ENCODE assay signal across 23 cellular contexts in genomic region chr6:129612440-129612839, GRCh38.
DNase-seq lines count a peak whose midpoint lies in the region; ATAC-seq, FAIRE-seq and TF ChIP-seq lines count a peak whose summit lies in the region.
"Had no signal": no experiment of that assay in that cellular context is flagged by ENCODE, and none has a peak within 500 bp of the region (broad histone marks: within the 10 kb centered on the region; RNA-seq: fewer than 3 reads in every experiment).

No MANE protein-coding gene starts in this region.

- H3K9me3 ChIP-seq in hepatocyte (ENCODE audit: low read depth) (no peaks in the 10 kb centered on the region), mucosa of descending colon (no peaks in the 10 kb centered on the region), transverse colon (no peaks in the 10 kb centered on the region)
- H3K9me3 ChIP-seq: BE2C had no signal

- H3K4me3 ChIP-seq in hepatocyte (no peak overlapping the region), mucosa of descending colon (no peak overlapping the region), transverse colon (no peak overlapping the region)
- H3K4me3 ChIP-seq: K562 had no signal

- no peaks in the 10 kb centered on the region for H3K9me2 ChIP-seq in hepatocyte (replicated peaks; ENCODE audit: insufficient read depth)

- H3K4me1 ChIP-seq in hepatocyte (ENCODE audit: insufficient read depth) (peaks cover 7% of the 10 kb centered on the region), mucosa of descending colon (ENCODE audit: low read depth) (peaks cover 14% of the 10 kb centered on the region), transverse colon (peaks cover 0 to 22% (median 10%) of the 10 kb centered on the region in 4 donors)
- H3K4me1 ChIP-seq: BE2C had no signal

- H4K20me1 ChIP-seq in hepatocyte (ENCODE audit: insufficient read depth, poor library complexity, severe bottlenecking) = no peaks in the 10 kb centered on the region

- ATAC-seq in mucosa of descending colon (peak; percentile 97), GM21786 (IDR thresholded peaks at IDR 0.05; ENCODE audit: unreplicated experiment) (no peak), HG03095 (IDR thresholded peaks at IDR 0.05; ENCODE audit: unreplicated experiment) (no peak)
- ATAC-seq: K562 had no signal

- intact Hi-C loops in mucosa of descending colon (cut with DNase I, micrococcal nuclease) (no loop called here), transverse colon (cut with DNase I; ENCODE audit: low total_unique reads) (no loop called here)

- H3K4me2 ChIP-seq in hepatocyte = no peak overlapping the region

- TF ChIP-seq EP300 in transverse colon (IDR thresholded peaks at IDR 0.05; ENCODE audit: low read depth) = no peak

- H3K27ac ChIP-seq in hepatocyte = peak overlapping the region; percentile 32
- H3K27ac ChIP-seq in transverse colon = peak overlapping the region; percentile 53 to 67 (median 62)

- TF ChIP-seq CTCF in hepatocyte (IDR thresholded peaks at IDR 0.05; ENCODE audit: poor library complexity) (no peak), mucosa of descending colon (IDR thresholded peaks at IDR 0.05) (no peak), transverse colon (IDR thresholded peaks at IDR 0.05) (no peak), GM13976 (IDR thresholded peaks at IDR 0.05; ENCODE audit: borderline replicate concordance, control extremely low read depth, extremely low read depth, insufficient read depth, missing control alignments) (no peak)

- no peak for TF ChIP-seq POLR2A in transverse colon (IDR thresholded peaks at IDR 0.05)

- H3K36me3 ChIP-seq in hepatocyte (replicated peaks; ENCODE audit: insufficient read depth, low read depth) (no peaks in the 10 kb centered on the region), mucosa of descending colon (ENCODE audit: low read depth) (no peaks in the 10 kb centered on the region), transverse colon (peaks cover 0 to 10% (median 0%) of the 10 kb centered on the region in 4 donors)
- H3K36me3 ChIP-seq: BE2C had no signal

- in situ Hi-C loops in transverse colon (cut with MboI; ENCODE audit: low pct_ligation_motif_present in 1 of 4, low pct_unique_long_range_greater_than_20kb in 1 of 4, low sequenced_read_pairs in 3 of 4) = loop anchor here in 2 of 4 donors (25.0 kb wide), 2 partner anchors 125 to 400 kb away; partner anchors contain the start of gene L3MBTL3 (in 1 of the 2)
- in situ Hi-C loops in GM13976 (cut with MboI; ENCODE audit: low sequenced_read_pairs, unreplicated experiment) = loop anchor here (25.0 kb wide), 1 partner anchor 400 kb away; the partner anchor contains the start of gene L3MBTL3

- H2AFZ ChIP-seq in hepatocyte = no peak overlapping the region

- H3K27me3 ChIP-seq in hepatocyte = no peaks in the 10 kb centered on the region
- H3K27me3 ChIP-seq in transverse colon = no peaks in the 10 kb centered on the region
- H3K27me3 ChIP-seq: BE2C had no signal

- no peaks in the 10 kb centered on the region for H3K79me2 ChIP-seq in hepatocyte

- peak; percentile 78 for FAIRE-seq in colon (lab: Jason Lieb, UNC)
- FAIRE-seq: A204.1, D721Med, G401.6, GM12892, H1, HTR-8/SVneo, K562 had no signal

- DNase-seq in hepatocyte (ENCODE audit: low spot score) (no peak), mucosa of descending colon (no peak), transverse colon (no peak), GM13976 (ENCODE audit: low spot score) (no peak), GM03348 (ENCODE audit: low spot score) (no peak)
- DNase-seq: ACHN; BE2C; C1 segment of cervical spinal cord; CD4-positive, CD25-positive, alpha-beta regulatory T cell; CD8-positive, alpha-beta memory T cell; COR-L47; H9; IMR-90 had no signal
